Comparison of ENCODE assay signal across 10 cellular contexts in the genomic region with DNA sequence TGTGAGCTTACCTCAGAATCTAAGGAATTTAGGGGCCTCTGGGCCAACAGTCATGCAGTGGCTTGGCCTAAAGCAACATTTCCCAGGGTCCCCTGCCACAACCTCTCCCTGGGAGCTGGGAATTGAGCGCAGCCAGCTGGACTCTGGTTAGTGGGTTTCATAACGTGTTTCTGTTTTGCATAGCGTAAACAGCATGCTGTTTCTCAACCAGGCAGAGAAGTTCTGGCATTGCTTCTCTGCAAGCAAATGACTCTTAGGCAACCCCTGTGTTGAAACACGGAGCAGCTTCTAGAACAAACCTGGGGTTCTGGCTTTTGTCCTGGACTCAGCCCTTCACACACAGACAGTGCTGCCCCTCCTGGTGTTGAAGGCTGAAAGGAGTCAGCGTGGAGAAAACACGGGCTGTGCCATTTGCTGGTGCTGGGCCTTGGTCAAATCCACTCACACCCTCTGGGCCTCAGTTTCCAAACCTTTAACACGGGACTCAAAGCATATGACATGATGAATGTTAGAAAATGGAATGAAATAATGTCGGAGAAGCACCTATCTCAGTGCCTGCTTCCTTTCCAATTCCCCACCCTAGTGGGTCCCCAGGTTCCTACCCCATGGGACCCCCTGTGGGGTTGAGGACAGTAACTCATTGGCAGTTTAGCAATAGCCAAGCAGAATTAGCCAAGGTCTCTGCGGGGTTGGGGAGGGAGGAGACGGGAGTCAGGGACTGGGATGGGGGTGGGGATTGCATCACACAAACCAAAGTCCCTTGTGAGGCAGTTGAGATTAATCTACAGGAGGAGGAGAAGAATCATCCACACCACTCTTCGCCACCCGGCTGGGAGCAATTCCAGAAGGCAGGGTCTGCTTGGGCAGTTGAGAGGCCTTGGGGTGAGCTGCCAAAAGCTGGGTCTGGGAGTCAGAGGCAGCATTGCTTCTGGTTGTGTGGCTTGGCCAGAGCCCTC. TPM values are rescaled to one million over a fixed set of nuclear protein-coding genes. Genes with fewer than 3 reads are reported as not detected.
DNase-seq lines count a peak whose midpoint lies in the region; ATAC-seq, FAIRE-seq and TF ChIP-seq lines count a peak whose summit lies in the region.
"Had no signal": no experiment of that assay in that cellular context is flagged by ENCODE, and none has a peak within 500 bp of the region (broad histone marks: within the 10 kb centered on the region; RNA-seq: fewer than 3 reads in every experiment).

No MANE protein-coding gene starts in this region.

- no peaks in the 10 kb centered on the region for H3K79me2 ChIP-seq in mammary epithelial cell (ENCODE audit: insufficient read depth, low read length)

- H3K9me3 ChIP-seq in mammary epithelial cell (replicated peaks; ENCODE audit: insufficient read depth, low read length) (no peaks in the 10 kb centered on the region), kidney (ENCODE audit: control insufficient read depth in 1 of 2, low read length in 2 of 2) (no peaks in the 10 kb centered on the region), skeletal muscle tissue (ENCODE audit: control insufficient read depth in 3 of 3, low read length in 3 of 3) (no peaks in the 10 kb centered on the region)

- DNase-seq in GOT3 (lab: John Stamatoyannopoulos, UW) (peak; percentile 71), mammary epithelial cell (no peak), kidney (peak; percentile 90), NCI-H2196 treated with DMSO at 0.1 percent for 48 hours (lab: John Stamatoyannopoulos, UW; ENCODE audit: unreplicated experiment) (no peak), H7 (no peak)
- DNase-seq: NCI-H446 treated with DMSO at 0.1 percent for 48 hours had no signal

- peak overlapping the region; percentile 63 for H2AFZ ChIP-seq in mammary epithelial cell (ENCODE audit: low read depth, low read length)

- dilution Hi-C loops in mammary epithelial cell (cut with HindIII; ENCODE audit: low sequenced_read_pairs): no loop called here

- H4K20me1 ChIP-seq in mammary epithelial cell (ENCODE audit: insufficient read depth, low read length): no peaks in the 10 kb centered on the region

- H3K36me3 ChIP-seq in mammary epithelial cell (ENCODE audit: insufficient read depth, low read length) (no peaks in the 10 kb centered on the region), kidney (ENCODE audit: control insufficient read depth in 1 of 2, insufficient read depth in 2 of 2, low read length in 2 of 2) (no peaks in the 10 kb centered on the region), skeletal muscle tissue (ENCODE audit: control insufficient read depth in 3 of 3, insufficient read depth in 3 of 3, low read length in 3 of 3) (no peaks in the 10 kb centered on the region), H7 (replicated peaks; ENCODE audit: control insufficient read depth, insufficient read depth, low read length) (no peaks in the 10 kb centered on the region)

- H3K4me1 ChIP-seq in mammary epithelial cell (ENCODE audit: insufficient read depth, low read length) (peaks cover 15% of the 10 kb centered on the region), kidney (ENCODE audit: control insufficient read depth in 1 of 2, insufficient read depth in 1 of 2, low read depth in 1 of 2, low read length in 2 of 2) (peaks cover 5 to 8% of the 10 kb centered on the region in 2 donors), skeletal muscle tissue (ENCODE audit: control insufficient read depth in 3 of 3, insufficient read depth in 3 of 3, low read length in 3 of 3) (peaks cover 13 to 14% (median 14%) of the 10 kb centered on the region in 3 donors)

- no peak for FAIRE-seq in kidney (lab: Jason Lieb, UNC)
- FAIRE-seq: G401.6 had no signal

- TF ChIP-seq CTCF in mammary epithelial cell (conservative IDR thresholded peaks at IDR 0.05 in 1 of 2, IDR thresholded peaks at IDR 0.05 in 1 of 2; ENCODE audit: extremely low read depth in 1 of 2, insufficient read depth in 1 of 2, low read depth in 1 of 2, low read length in 2 of 2): no peak
- no peak for TF ChIP-seq CTCF in kidney (IDR thresholded peaks at IDR 0.05; ENCODE audit: borderline replicate concordance, extremely low read depth, insufficient read depth)

- CTCF ChIA-PET in mammary epithelial cell (lab: Charles Lee; ENCODE audit: low non-redundant PET): no interaction called here

- no peak overlapping the region for H3K9ac ChIP-seq in mammary epithelial cell (ENCODE audit: insufficient read depth, low read length)
- no peak overlapping the region for H3K9ac ChIP-seq in kidney (ENCODE audit: low read length in 2 of 2)
- peak overlapping the region in 1 of 3 donors; percentile 33 for H3K9ac ChIP-seq in skeletal muscle tissue (ENCODE audit: low read depth in 1 of 3, low read length in 3 of 3)

- intact Hi-C loops in mammary epithelial cell (cut with micrococcal nuclease): no loop called here
- intact Hi-C loops in kidney (cut with DNase I): no loop called here

- 66% methylated on average over 10 of the region's 12 CpGs for WGBS in mammary epithelial cell (ENCODE audit: low coverage, missing lambda C conversion rate)

- in situ Hi-C loops in mammary epithelial cell (cut with MboI; ENCODE audit: low sequenced_read_pairs in 2 of 2): no loop called here

- H3K4me3 ChIP-seq in mammary epithelial cell (replicated peaks in 1 of 3; ENCODE audit: insufficient read depth in 1 of 3, low read depth in 2 of 3, low read length in 3 of 3) (no peak overlapping the region), kidney (ENCODE audit: low read length in 2 of 2) (peak overlapping the region in 1 of 2 donors; percentile 6), skeletal muscle tissue (ENCODE audit: low read length in 3 of 3) (peak overlapping the region in 1 of 3 donors; percentile 7), H7 (ENCODE audit: insufficient read depth, low read depth, low read length) (no peak overlapping the region)

- H3K4me2 ChIP-seq in mammary epithelial cell (ENCODE audit: insufficient read depth, low read depth, low read length): no peak overlapping the region

- H3K27ac ChIP-seq in mammary epithelial cell (ENCODE audit: insufficient read depth, low read depth, low read length) (no peak overlapping the region), kidney (ENCODE audit: low read depth in 2 of 2, low read length in 2 of 2) (peak overlapping the region; percentile 64 to 75), skeletal muscle tissue (ENCODE audit: low read depth, low read length) (peak overlapping the region; percentile 38)

- ATAC-seq in HG02970 (IDR thresholded peaks at IDR 0.05; ENCODE audit: low FRiP score, unreplicated experiment) (no peak), GM21360 (IDR thresholded peaks at IDR 0.05; ENCODE audit: unreplicated experiment) (no peak)

- BruUV-seq in mammary epithelial cell (replicated peaks; lab: Mats Ljungman, UMichigan): no TSS peak

- no peaks in the 10 kb centered on the region for H3K27me3 ChIP-seq in mammary epithelial cell (ENCODE audit: insufficient read depth, low read length)
- H3K27me3 ChIP-seq in skeletal muscle tissue (ENCODE audit: control insufficient read depth in 3 of 3, insufficient read depth in 3 of 3, low read length in 3 of 3): no peaks in the 10 kb centered on the region
- H3K27me3 ChIP-seq in H7 (ENCODE audit: control insufficient read depth, insufficient read depth, low read length): no peaks in the 10 kb centered on the region

RNA-seq across cellular contexts. Expression of a gene that starts 30.2 kb away (rescaled TPM):
- total RNA-seq in mammary epithelial cell: 1 to 10 TPM in 1 of 2 donors, under 1 TPM in 1; 0.50 to 3.1 TPM
- polyA plus RNA-seq in mammary epithelial cell: 6.9 TPM
- 8.1 TPM for polyA minus RNA-seq in mammary epithelial cell
- 20.0 TPM for total RNA-seq in kidney
- polyA plus RNA-seq in kidney (ENCODE audit: insufficient read depth, low read depth, low replicate concordance): 11.2 TPM
- 0.52 TPM for total RNA-seq in skeletal muscle tissue
- total RNA-seq in H7 (2014; rRNA removed; shearing (Covaris generic)): 0.17 and 0.44 TPM in 2 replicates

Comparison
In these comparisons a context has a peak if more than half of its experiments do, and no peak if none do; other contexts are left out.
1. DNase-seq: peak in GOT3 (single experiment) and kidney (single experiment); none in mammary epithelial cell (single experiment), NCI-H2196 treated with DMSO at 0.1 percent for 48 hours (single experiment) and H7 (single experiment).